In the genomic region with DNA sequence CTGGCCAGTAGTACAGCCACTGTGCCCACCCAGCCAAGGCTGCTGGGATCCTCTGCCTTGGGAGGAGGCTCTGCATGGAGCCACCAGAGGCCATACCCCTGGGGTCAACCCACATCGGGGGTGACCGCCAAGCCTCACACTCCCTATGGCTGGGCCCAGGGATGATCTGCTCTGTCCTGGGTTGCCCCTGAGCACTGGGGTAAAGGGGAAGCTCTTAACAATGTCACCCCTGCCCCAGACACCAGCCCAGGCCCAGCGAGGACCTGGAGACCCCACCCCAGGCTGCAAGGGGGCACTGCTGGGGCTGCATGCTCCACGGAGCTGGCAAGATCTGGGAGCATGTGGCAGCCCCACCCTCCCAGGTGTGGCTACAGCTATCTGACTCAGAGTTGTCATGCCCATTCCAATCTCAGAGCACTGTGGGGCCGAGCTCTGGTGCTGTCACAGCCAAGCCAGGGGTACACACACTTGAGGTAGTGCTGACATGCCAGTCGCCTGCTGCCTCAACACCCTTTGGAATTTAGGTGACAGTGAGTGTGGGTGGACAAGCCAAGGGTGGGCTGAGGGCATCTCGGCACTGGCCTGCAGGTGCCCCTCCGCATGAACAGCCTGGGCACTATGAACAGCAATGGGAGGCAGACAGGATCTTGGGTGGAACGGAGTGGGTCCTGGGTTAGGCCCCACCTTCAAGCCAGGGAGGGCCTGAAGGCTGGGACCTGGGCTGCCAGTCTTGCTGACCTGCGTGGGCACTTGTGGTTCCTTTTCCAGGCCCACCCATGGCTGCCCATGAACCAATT, we compare ENCODE assay signal across 1 cellular context.
TF ChIP-seq lines count a peak whose summit lies in the region.

No MANE protein-coding gene starts in this region.

TF ChIP-seq in WTC11, 78 proteins besides CTCF, POLR2A, EP300 and RAD21 (continued from another document):
- TF ChIP-seq, protein P1, sequence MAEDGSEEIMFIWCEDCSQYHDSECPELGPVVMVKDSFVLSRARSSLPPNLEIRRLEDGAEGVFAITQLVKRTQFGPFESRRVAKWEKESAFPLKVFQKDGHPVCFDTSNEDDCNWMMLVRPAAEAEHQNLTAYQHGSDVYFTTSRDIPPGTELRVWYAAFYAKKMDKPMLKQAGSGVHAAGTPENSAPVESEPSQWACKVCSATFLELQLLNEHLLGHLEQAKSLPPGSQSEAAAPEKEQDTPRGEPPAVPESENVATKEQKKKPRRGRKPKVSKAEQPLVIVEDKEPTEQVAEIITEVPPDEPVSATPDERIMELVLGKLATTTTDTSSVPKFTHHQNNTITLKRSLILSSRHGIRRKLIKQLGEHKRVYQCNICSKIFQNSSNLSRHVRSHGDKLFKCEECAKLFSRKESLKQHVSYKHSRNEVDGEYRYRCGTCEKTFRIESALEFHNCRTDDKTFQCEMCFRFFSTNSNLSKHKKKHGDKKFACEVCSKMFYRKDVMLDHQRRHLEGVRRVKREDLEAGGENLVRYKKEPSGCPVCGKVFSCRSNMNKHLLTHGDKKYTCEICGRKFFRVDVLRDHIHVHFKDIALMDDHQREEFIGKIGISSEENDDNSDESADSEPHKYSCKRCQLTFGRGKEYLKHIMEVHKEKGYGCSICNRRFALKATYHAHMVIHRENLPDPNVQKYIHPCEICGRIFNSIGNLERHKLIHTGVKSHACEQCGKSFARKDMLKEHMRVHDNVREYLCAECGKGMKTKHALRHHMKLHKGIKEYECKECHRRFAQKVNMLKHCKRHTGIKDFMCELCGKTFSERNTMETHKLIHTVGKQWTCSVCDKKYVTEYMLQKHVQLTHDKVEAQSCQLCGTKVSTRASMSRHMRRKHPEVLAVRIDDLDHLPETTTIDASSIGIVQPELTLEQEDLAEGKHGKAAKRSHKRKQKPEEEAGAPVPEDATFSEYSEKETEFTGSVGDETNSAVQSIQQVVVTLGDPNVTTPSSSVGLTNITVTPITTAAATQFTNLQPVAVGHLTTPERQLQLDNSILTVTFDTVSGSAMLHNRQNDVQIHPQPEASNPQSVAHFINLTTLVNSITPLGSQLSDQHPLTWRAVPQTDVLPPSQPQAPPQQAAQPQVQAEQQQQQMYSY (CRISPR knock-in tag; IDR thresholded peaks at IDR 0.05): no peak
- TF ChIP-seq, protein P2, sequence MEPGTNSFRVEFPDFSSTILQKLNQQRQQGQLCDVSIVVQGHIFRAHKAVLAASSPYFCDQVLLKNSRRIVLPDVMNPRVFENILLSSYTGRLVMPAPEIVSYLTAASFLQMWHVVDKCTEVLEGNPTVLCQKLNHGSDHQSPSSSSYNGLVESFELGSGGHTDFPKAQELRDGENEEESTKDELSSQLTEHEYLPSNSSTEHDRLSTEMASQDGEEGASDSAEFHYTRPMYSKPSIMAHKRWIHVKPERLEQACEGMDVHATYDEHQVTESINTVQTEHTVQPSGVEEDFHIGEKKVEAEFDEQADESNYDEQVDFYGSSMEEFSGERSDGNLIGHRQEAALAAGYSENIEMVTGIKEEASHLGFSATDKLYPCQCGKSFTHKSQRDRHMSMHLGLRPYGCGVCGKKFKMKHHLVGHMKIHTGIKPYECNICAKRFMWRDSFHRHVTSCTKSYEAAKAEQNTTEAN (CRISPR knock-in tag; IDR thresholded peaks at IDR 0.05): no peak
- TF ChIP-seq, protein P3, sequence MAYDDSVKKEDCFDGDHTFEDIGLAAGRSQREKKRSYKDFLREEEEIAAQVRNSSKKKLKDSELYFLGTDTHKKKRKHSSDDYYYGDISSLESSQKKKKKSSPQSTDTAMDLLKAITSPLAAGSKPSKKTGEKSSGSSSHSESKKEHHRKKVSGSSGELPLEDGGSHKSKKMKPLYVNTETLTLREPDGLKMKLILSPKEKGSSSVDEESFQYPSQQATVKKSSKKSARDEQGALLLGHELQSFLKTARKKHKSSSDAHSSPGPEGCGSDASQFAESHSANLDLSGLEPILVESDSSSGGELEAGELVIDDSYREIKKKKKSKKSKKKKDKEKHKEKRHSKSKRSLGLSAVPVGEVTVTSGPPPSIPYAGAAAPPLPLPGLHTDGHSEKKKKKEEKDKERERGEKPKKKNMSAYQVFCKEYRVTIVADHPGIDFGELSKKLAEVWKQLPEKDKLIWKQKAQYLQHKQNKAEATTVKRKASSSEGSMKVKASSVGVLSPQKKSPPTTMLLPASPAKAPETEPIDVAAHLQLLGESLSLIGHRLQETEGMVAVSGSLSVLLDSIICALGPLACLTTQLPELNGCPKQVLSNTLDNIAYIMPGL (CRISPR knock-in tag; IDR thresholded peaks at IDR 0.05): no peak
- TF ChIP-seq NR3C1 (CRISPR knock-in tag; conservative IDR thresholded peaks at IDR 0.05; ENCODE audit: low read depth): no peak
- TF ChIP-seq, protein P4, sequence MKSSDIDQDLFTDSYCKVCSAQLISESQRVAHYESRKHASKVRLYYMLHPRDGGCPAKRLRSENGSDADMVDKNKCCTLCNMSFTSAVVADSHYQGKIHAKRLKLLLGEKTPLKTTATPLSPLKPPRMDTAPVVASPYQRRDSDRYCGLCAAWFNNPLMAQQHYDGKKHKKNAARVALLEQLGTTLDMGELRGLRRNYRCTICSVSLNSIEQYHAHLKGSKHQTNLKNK (CRISPR knock-in tag; IDR thresholded peaks at IDR 0.05): no peak
- TF ChIP-seq, protein P5, sequence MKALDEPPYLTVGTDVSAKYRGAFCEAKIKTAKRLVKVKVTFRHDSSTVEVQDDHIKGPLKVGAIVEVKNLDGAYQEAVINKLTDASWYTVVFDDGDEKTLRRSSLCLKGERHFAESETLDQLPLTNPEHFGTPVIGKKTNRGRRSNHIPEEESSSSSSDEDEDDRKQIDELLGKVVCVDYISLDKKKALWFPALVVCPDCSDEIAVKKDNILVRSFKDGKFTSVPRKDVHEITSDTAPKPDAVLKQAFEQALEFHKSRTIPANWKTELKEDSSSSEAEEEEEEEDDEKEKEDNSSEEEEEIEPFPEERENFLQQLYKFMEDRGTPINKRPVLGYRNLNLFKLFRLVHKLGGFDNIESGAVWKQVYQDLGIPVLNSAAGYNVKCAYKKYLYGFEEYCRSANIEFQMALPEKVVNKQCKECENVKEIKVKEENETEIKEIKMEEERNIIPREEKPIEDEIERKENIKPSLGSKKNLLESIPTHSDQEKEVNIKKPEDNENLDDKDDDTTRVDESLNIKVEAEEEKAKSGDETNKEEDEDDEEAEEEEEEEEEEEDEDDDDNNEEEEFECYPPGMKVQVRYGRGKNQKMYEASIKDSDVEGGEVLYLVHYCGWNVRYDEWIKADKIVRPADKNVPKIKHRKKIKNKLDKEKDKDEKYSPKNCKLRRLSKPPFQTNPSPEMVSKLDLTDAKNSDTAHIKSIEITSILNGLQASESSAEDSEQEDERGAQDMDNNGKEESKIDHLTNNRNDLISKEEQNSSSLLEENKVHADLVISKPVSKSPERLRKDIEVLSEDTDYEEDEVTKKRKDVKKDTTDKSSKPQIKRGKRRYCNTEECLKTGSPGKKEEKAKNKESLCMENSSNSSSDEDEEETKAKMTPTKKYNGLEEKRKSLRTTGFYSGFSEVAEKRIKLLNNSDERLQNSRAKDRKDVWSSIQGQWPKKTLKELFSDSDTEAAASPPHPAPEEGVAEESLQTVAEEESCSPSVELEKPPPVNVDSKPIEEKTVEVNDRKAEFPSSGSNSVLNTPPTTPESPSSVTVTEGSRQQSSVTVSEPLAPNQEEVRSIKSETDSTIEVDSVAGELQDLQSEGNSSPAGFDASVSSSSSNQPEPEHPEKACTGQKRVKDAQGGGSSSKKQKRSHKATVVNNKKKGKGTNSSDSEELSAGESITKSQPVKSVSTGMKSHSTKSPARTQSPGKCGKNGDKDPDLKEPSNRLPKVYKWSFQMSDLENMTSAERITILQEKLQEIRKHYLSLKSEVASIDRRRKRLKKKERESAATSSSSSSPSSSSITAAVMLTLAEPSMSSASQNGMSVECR (CRISPR knock-in tag; IDR thresholded peaks at IDR 0.05; ENCODE audit: borderline replicate concordance): no peak
- TF ChIP-seq, protein P6, sequence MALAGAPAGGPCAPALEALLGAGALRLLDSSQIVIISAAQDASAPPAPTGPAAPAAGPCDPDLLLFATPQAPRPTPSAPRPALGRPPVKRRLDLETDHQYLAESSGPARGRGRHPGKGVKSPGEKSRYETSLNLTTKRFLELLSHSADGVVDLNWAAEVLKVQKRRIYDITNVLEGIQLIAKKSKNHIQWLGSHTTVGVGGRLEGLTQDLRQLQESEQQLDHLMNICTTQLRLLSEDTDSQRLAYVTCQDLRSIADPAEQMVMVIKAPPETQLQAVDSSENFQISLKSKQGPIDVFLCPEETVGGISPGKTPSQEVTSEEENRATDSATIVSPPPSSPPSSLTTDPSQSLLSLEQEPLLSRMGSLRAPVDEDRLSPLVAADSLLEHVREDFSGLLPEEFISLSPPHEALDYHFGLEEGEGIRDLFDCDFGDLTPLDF (CRISPR knock-in tag; IDR thresholded peaks at IDR 0.05): no peak
- TF ChIP-seq TEAD1 (CRISPR knock-in tag; IDR thresholded peaks at IDR 0.05): no peak
- no peak for TF ChIP-seq TEAD4 (CRISPR knock-in tag; IDR thresholded peaks at IDR 0.05)
- no peak for TF ChIP-seq ZNF416 (CRISPR knock-in tag; IDR thresholded peaks at IDR 0.05)
